Comparison of ENCODE assay signal across 15 cellular contexts in the genomic region with DNA sequence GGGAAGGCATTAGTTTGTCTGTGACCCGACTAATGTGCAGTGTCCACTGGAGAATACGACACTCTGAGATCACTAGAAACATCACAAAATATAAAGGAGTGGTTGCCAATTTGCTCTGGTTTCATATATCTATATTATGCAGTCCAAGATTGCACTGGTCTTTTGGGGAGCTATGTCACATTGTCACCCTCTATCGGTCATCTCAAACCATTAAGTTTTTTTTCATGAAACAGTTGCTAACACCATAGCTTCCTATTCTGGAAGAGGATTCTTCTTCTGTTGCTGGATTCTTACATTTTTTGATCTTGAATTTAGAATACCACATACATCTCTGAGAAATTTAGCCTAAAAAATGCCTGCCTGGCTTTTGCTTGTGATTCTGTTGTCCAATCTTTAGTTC.
A peak's percentile ranks its signal among the peaks of the same experiment; 100 is the strongest.
DNase-seq lines count a peak whose midpoint lies in the region; ATAC-seq, FAIRE-seq and TF ChIP-seq lines count a peak whose summit lies in the region.
"Had no signal": no experiment of that assay in that cellular context is flagged by ENCODE, and none has a peak within 500 bp of the region (broad histone marks: within the 10 kb centered on the region; RNA-seq: fewer than 3 reads in every experiment).

No MANE protein-coding gene starts in this region.

- no peak overlapping the region for H3K4me3 ChIP-seq in GM06990 (replicated peaks; ENCODE audit: low read depth, low read length)
- H3K4me3 ChIP-seq: stomach had no signal

- TF ChIP-seq CTCF in GM06990 (IDR thresholded peaks at IDR 0.05; ENCODE audit: insufficient read depth, low read length, poor library complexity, severe bottlenecking) = peak; percentile 46

- no peaks in the 10 kb centered on the region; the same call in 1 of the 2 replicates for H3K27me3 ChIP-seq in GM06990 (replicated peaks; ENCODE audit: control insufficient read depth, insufficient read depth, low read length)
- H3K27me3 ChIP-seq: stomach had no signal

- no peak overlapping the region for H3K4me3 Mint-ChIP-seq in activated naive CD8-positive, alpha-beta T cell treated with anti-CD3 and anti-CD28 coated beads, Interleukin-2, amount 50 U/mL, for 24 hours
- H3K4me3 Mint-ChIP-seq: activated T-cell treated with anti-CD3 and anti-CD28 coated beads, Interleukin-2, amount 50 U/mL, for 72 hours had no signal

- H3K27ac Mint-ChIP-seq in activated naive CD8-positive, alpha-beta T cell treated with anti-CD3 and anti-CD28 coated beads, Interleukin-2, amount 50 U/mL, for 24 hours = no peak overlapping the region
- H3K27ac Mint-ChIP-seq: activated T-cell treated with anti-CD3 and anti-CD28 coated beads, Interleukin-2, amount 50 U/mL, for 72 hours had no signal

- H3K27me3 Mint-ChIP-seq in activated naive CD8-positive, alpha-beta T cell treated with anti-CD3 and anti-CD28 coated beads, Interleukin-2, amount 50 U/mL, for 24 hours = peaks cover 13% of the 10 kb centered on the region

- no peaks in the 10 kb centered on the region for H3K36me3 ChIP-seq in GM06990 (ENCODE audit: control insufficient read depth, insufficient read depth, low read length)
- H3K36me3 ChIP-seq: stomach had no signal

- peak; percentile 17 for FAIRE-seq in islet of Langerhans (lab: Jason Lieb, UNC)
- no peak for FAIRE-seq in RCC 7860 (lab: Jason Lieb, UNC)
- FAIRE-seq: astrocyte had no signal

- H3K36me3 Mint-ChIP-seq in activated naive CD8-positive, alpha-beta T cell treated with anti-CD3 and anti-CD28 coated beads, Interleukin-2, amount 50 U/mL, for 24 hours (ENCODE audit: low read depth) = no peaks in the 10 kb centered on the region

- no peak for DNase-seq in GM06990 (ENCODE audit: extremely low read depth, insufficient read length)
- peak; percentile 24 for DNase-seq in LHCN-M2 (ENCODE audit: low read depth)
- no peak for DNase-seq in pons (ENCODE audit: low spot score)
- DNase-seq in activated naive CD8-positive, alpha-beta T cell treated with anti-CD3 and anti-CD28 coated beads, Interleukin-2, amount 50 U/mL, for 24 hours = no peak
- no peak for DNase-seq in RCC 7860 (ENCODE audit: low spot score)
- DNase-seq: activated CD4-positive, CD25-positive, alpha-beta regulatory T cell treated with anti-CD3 and anti-CD28 coated beads, Interleukin-2, amount 50 U/mL, for 72 hours; activated T-cell treated with anti-CD3 and anti-CD28 coated beads, Interleukin-2, amount 50 U/mL, for 72 hours; mesendoderm; Right ventricle myocardium superior; stimulated activated CD4-positive, alpha-beta T cell treated with anti-CD3 and anti-CD28 coated beads, Interleukin-4, amount 100 ng/mL, for 1 hour; stomach had no signal

- no peaks in the 10 kb centered on the region for H3K9me3 Mint-ChIP-seq in activated naive CD8-positive, alpha-beta T cell treated with anti-CD3 and anti-CD28 coated beads, Interleukin-2, amount 50 U/mL, for 24 hours
- H3K9me3 Mint-ChIP-seq: activated T-cell treated with anti-CD3 and anti-CD28 coated beads, Interleukin-2, amount 50 U/mL, for 72 hours had no signal

- peak; percentile 67 for ATAC-seq in SK-N-SH treated with all-trans-retinoic acid at 6 μM for 48 hours
- ATAC-seq in HG03280 (IDR thresholded peaks at IDR 0.05; ENCODE audit: unreplicated experiment) = no peak
- ATAC-seq in activated naive CD8-positive, alpha-beta T cell treated with anti-CD3 and anti-CD28 coated beads, Interleukin-2, amount 50 U/mL, for 24 hours = no peak
- ATAC-seq: activated T-cell treated with anti-CD3 and anti-CD28 coated beads, Interleukin-2, amount 50 U/mL, for 72 hours had no signal

- H3K4me1 Mint-ChIP-seq in activated naive CD8-positive, alpha-beta T cell treated with anti-CD3 and anti-CD28 coated beads, Interleukin-2, amount 50 U/mL, for 24 hours = peaks cover 9% of the 10 kb centered on the region

TF ChIP-seq in SK-N-SH treated with all-trans-retinoic acid at 6 μM for 48 hours, 23 proteins besides CTCF, POLR2A, EP300 and RAD21 (continues in another document):
- TF ChIP-seq ZNF8 (CRISPR knock-in tag; IDR thresholded peaks at IDR 0.05) = no peak
- TF ChIP-seq, protein P1, sequence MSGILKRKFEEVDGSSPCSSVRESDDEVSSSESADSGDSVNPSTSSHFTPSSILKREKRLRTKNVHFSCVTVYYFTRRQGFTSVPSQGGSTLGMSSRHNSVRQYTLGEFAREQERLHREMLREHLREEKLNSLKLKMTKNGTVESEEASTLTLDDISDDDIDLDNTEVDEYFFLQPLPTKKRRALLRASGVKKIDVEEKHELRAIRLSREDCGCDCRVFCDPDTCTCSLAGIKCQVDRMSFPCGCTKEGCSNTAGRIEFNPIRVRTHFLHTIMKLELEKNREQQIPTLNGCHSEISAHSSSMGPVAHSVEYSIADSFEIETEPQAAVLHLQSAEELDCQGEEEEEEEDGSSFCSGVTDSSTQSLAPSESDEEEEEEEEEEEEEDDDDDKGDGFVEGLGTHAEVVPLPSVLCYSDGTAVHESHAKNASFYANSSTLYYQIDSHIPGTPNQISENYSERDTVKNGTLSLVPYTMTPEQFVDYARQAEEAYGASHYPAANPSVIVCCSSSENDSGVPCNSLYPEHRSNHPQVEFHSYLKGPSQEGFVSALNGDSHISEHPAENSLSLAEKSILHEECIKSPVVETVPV (CRISPR knock-in tag; IDR thresholded peaks at IDR 0.05) = no peak
- TF ChIP-seq TOX (CRISPR knock-in tag; IDR thresholded peaks at IDR 0.05; ENCODE audit: borderline replicate concordance) = no peak
- no peak for TF ChIP-seq ARNTL (CRISPR knock-in tag; IDR thresholded peaks at IDR 0.05; ENCODE audit: borderline replicate concordance, low read depth)
- TF ChIP-seq, protein P2, sequence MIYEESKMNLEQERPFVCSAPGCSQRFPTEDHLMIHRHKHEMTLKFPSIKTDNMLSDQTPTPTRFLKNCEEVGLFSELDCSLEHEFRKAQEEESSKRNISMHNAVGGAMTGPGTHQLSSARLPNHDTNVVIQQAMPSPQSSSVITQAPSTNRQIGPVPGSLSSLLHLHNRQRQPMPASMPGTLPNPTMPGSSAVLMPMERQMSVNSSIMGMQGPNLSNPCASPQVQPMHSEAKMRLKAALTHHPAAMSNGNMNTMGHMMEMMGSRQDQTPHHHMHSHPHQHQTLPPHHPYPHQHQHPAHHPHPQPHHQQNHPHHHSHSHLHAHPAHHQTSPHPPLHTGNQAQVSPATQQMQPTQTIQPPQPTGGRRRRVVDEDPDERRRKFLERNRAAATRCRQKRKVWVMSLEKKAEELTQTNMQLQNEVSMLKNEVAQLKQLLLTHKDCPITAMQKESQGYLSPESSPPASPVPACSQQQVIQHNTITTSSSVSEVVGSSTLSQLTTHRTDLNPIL (CRISPR knock-in tag; IDR thresholded peaks at IDR 0.05; ENCODE audit: low read depth) = no peak
- TF ChIP-seq GLIS3 (CRISPR knock-in tag; IDR thresholded peaks at IDR 0.05) = no peak
- no peak for TF ChIP-seq TCF4 (CRISPR knock-in tag; IDR thresholded peaks at IDR 0.05; ENCODE audit: borderline replicate concordance)
- TF ChIP-seq RARB (CRISPR knock-in tag; IDR thresholded peaks at IDR 0.05) = no peak
- TF ChIP-seq PPARA (CRISPR knock-in tag; IDR thresholded peaks at IDR 0.05; ENCODE audit: borderline replicate concordance) = no peak
- no peak for TF ChIP-seq PATZ1 (CRISPR knock-in tag; IDR thresholded peaks at IDR 0.05; ENCODE audit: borderline replicate concordance)
- TF ChIP-seq ZNF70 (CRISPR knock-in tag; IDR thresholded peaks at IDR 0.05) = no peak
- TF ChIP-seq SNAI2 (CRISPR knock-in tag; IDR thresholded peaks at IDR 0.05) = no peak
- TF ChIP-seq CSDC2 (CRISPR knock-in tag; IDR thresholded peaks at IDR 0.05) = no peak
- TF ChIP-seq ESRRG (CRISPR knock-in tag; IDR thresholded peaks at IDR 0.05) = no peak
- TF ChIP-seq, protein P3, sequence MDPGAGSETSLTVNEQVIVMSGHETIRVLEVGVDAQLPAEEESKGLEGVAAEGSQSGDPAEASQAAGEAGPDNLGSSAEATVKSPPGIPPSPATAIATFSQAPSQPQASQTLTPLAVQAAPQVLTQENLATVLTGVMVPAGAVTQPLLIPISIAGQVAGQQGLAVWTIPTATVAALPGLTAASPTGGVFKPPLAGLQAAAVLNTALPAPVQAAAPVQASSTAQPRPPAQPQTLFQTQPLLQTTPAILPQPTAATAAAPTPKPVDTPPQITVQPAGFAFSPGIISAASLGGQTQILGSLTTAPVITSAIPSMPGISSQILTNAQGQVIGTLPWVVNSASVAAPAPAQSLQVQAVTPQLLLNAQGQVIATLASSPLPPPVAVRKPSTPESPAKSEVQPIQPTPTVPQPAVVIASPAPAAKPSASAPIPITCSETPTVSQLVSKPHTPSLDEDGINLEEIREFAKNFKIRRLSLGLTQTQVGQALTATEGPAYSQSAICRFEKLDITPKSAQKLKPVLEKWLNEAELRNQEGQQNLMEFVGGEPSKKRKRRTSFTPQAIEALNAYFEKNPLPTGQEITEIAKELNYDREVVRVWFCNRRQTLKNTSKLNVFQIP (CRISPR knock-in tag; IDR thresholded peaks at IDR 0.05; ENCODE audit: borderline replicate concordance, low read depth) = no peak
- no peak for TF ChIP-seq ISL1 (CRISPR knock-in tag; IDR thresholded peaks at IDR 0.05)
- TF ChIP-seq ZFP30 (CRISPR knock-in tag; IDR thresholded peaks at IDR 0.05) = no peak
- TF ChIP-seq BACH2 (CRISPR knock-in tag; IDR thresholded peaks at IDR 0.05; ENCODE audit: borderline replicate concordance) = no peak
